Comparison of ENCODE assay signal across 11 cellular contexts in genomic region chr2:207930747-207931146, GRCh38.
DNase-seq lines count a peak whose midpoint lies in the region; ATAC-seq and TF ChIP-seq lines count a peak whose summit lies in the region.
"Had no signal": no experiment of that assay in that cellular context is flagged by ENCODE, and none has a peak within 500 bp of the region (broad histone marks: within the 10 kb centered on the region; RNA-seq: fewer than 3 reads in every experiment).

No MANE protein-coding gene starts in this region.

- H3K27me3 ChIP-seq in kidney epithelial cell (ENCODE audit: control insufficient read depth, insufficient read depth, low read length) (no peaks in the 10 kb centered on the region), stomach smooth muscle (ENCODE audit: control insufficient read depth in 1 of 2, insufficient read depth in 2 of 2, low read length in 2 of 2) (no peaks in the 10 kb centered on the region)
- H3K27me3 ChIP-seq: SJSA1 had no signal

- H3K27ac ChIP-seq in stomach smooth muscle (ENCODE audit: low read length) = peak overlapping the region; percentile 90
- H3K27ac ChIP-seq: parathyroid adenoma, SJSA1 had no signal

- no peaks in the 10 kb centered on the region for H3K27me3 Mint-ChIP-seq in activated CD4-positive, alpha-beta T cell treated with anti-CD3 and anti-CD28 coated beads, Interleukin-2, amount 10 ng/mL, durations not matched to agents 7 days and 5 days

- no peak for TF ChIP-seq CTCF in kidney epithelial cell (IDR thresholded peaks at IDR 0.05; ENCODE audit: insufficient read depth, low read length, poor library complexity, severe bottlenecking)

- no peaks in the 10 kb centered on the region for H3K36me3 Mint-ChIP-seq in activated CD4-positive, alpha-beta T cell treated with anti-CD3 and anti-CD28 coated beads, Interleukin-2, amount 10 ng/mL, durations not matched to agents 7 days and 5 days (ENCODE audit: low read depth)

- no peak overlapping the region for H3K4me3 Mint-ChIP-seq in activated CD4-positive, alpha-beta T cell treated with anti-CD3 and anti-CD28 coated beads, Interleukin-2, amount 10 ng/mL, durations not matched to agents 7 days and 5 days

- peak overlapping the region; percentile 79 to 86 for H3K9ac ChIP-seq in stomach smooth muscle (ENCODE audit: low read length in 2 of 2)
- H3K9ac ChIP-seq: parathyroid adenoma had no signal

- ATAC-seq in GM19397 (IDR thresholded peaks at IDR 0.05; ENCODE audit: unreplicated experiment) = no peak
- ATAC-seq in activated CD4-positive, CD25-positive, alpha-beta regulatory T cell treated with anti-CD3 and anti-CD28 coated beads, Interleukin-2, amount 50 U/mL, for 24 hours = no peak
- ATAC-seq: activated naive CD4-positive, alpha-beta T cell treated with anti-CD3 and anti-CD28 coated beads, Interleukin-2, amount 50 U/mL, for 72 hours had no signal

- peaks cover 13% of the 10 kb centered on the region for H3K4me1 ChIP-seq in stomach smooth muscle (ENCODE audit: control insufficient read depth, insufficient read depth, low read length)
- H3K4me1 ChIP-seq: parathyroid adenoma had no signal

- no peaks in the 10 kb centered on the region for H3K36me3 ChIP-seq in kidney epithelial cell (ENCODE audit: control insufficient read depth, insufficient read depth, low read length)
- H3K36me3 ChIP-seq in stomach smooth muscle (ENCODE audit: control insufficient read depth in 2 of 2, insufficient read depth in 2 of 2, low read length in 2 of 2) = no peaks in the 10 kb centered on the region
- H3K36me3 ChIP-seq: SJSA1 had no signal

- H3K9me3 Mint-ChIP-seq in activated CD4-positive, alpha-beta T cell treated with anti-CD3 and anti-CD28 coated beads, Interleukin-2, amount 10 ng/mL, durations not matched to agents 7 days and 5 days = no peaks in the 10 kb centered on the region
- H3K9me3 Mint-ChIP-seq: activated naive CD4-positive, alpha-beta T cell treated with anti-CD3 and anti-CD28 coated beads, Interleukin-2, amount 50 U/mL, for 72 hours had no signal

- POLR2A ChIA-PET in activated CD4-positive, alpha-beta T cell treated with anti-CD3 and anti-CD28 coated beads, Interleukin-2, amount 10 ng/mL, durations not matched to agents 7 days and 5 days (lab: Charles Lee) = no interaction called here

- peak; percentile 85 for DNase-seq in NCI-H1092 (lab: John Stamatoyannopoulos, UW)
- DNase-seq in NCI-H748 (lab: John Stamatoyannopoulos, UW; ENCODE audit: unreplicated experiment) = peak; percentile 98
- DNase-seq in kidney epithelial cell (ENCODE audit: low read depth) = no peak
- no peak for DNase-seq in islet precursor cell
- no peak for DNase-seq in activated CD4-positive, alpha-beta T cell treated with anti-CD3 and anti-CD28 coated beads, Interleukin-2, amount 10 ng/mL, durations not matched to agents 7 days and 5 days

- CTCF ChIA-PET in activated CD4-positive, alpha-beta T cell treated with anti-CD3 and anti-CD28 coated beads, Interleukin-2, amount 10 ng/mL, durations not matched to agents 7 days and 5 days (lab: Charles Lee) = no interaction called here

- H3K27ac Mint-ChIP-seq in activated CD4-positive, alpha-beta T cell treated with anti-CD3 and anti-CD28 coated beads, Interleukin-2, amount 10 ng/mL, durations not matched to agents 7 days and 5 days = no peak overlapping the region
- H3K27ac Mint-ChIP-seq: activated naive CD4-positive, alpha-beta T cell treated with anti-CD3 and anti-CD28 coated beads, Interleukin-2, amount 50 U/mL, for 72 hours had no signal

- H3K4me3 ChIP-seq in kidney epithelial cell (ENCODE audit: low read depth, low read length) (peak overlapping the region; percentile 1), stomach smooth muscle (ENCODE audit: low read length in 2 of 2) (peak overlapping the region; percentile 57 to 64)
- H3K4me3 ChIP-seq: SJSA1 had no signal

- no peaks in the 10 kb centered on the region for H3K9me3 ChIP-seq in stomach smooth muscle (ENCODE audit: control insufficient read depth in 2 of 2, low read length in 2 of 2)
- H3K9me3 ChIP-seq: SJSA1 had no signal

- peaks cover 2% of the 10 kb centered on the region for H3K4me1 Mint-ChIP-seq in activated CD4-positive, alpha-beta T cell treated with anti-CD3 and anti-CD28 coated beads, Interleukin-2, amount 10 ng/mL, durations not matched to agents 7 days and 5 days

Comparison
In these comparisons a context has a peak if more than half of its experiments do, and no peak if none do; other contexts are left out.
1. DNase-seq: peak in NCI-H1092 (single experiment) and NCI-H748 (single experiment); none in kidney epithelial cell (single experiment), islet precursor cell (single experiment) and activated CD4-positive, alpha-beta T cell treated with anti-CD3 and anti-CD28 coated beads, Interleukin-2, amount 10 ng/mL, durations not matched to agents 7 days and 5 days (single experiment).